In the genomic region with DNA sequence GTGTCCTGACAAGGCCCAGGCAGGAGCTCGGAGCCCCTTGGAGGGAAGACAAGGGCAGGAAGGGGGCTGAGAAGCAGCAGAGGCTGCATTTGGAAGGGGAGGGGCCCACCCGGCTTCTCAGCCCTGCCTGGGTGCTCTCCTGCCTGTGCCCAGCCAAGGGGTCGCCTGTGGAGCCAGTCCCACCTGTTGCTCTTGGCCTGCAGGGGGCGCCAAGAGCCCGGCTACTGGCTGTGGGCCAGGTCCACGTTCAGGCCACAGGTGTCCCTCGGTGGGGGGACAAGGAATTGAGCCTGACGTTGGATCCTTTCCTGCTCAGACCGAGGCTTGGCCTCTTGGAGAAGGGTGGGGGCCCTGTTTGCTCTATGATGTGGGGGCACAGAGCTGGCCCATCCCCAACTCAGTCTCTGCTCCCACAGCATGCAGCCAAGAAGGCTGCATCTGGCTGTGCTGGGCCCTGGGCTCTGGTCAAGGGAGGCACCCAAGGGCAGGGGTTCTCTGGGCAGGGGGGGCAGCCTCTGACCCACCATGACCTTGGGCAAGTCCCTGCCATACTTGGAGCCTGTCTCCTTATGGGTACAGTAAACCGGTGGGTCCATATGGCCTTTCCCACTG, we compare ENCODE assay signal across 8 cellular contexts. TPM values are rescaled to one million over a fixed set of nuclear protein-coding genes. Genes with fewer than 3 reads are reported as not detected.
DNase-seq lines count a peak whose midpoint lies in the region; ATAC-seq and TF ChIP-seq lines count a peak whose summit lies in the region.

No MANE protein-coding gene starts in this region.

- H3K23ac ChIP-seq in mesenchymal stem cell (ENCODE audit: low read length in 2 of 2), result no peak overlapping the region

- no peak overlapping the region for H2BK120ac ChIP-seq in mesenchymal stem cell (ENCODE audit: low read depth, low read length)

- H3K4me3 Mint-ChIP-seq in stimulated activated effector memory CD8-positive, alpha-beta T cell treated with anti-CD3 and anti-CD28 coated beads, Interleukin-12 subunit alpha, Interleukin-12 subunit beta, amount 100 ng/mL, for 72 hours, result no peak overlapping the region

- peaks cover 6% of the 10 kb centered on the region for H3K36me3 Mint-ChIP-seq in stimulated activated effector memory CD8-positive, alpha-beta T cell treated with anti-CD3 and anti-CD28 coated beads, Interleukin-12 subunit alpha, Interleukin-12 subunit beta, amount 100 ng/mL, for 72 hours

- no peak overlapping the region for H2BK5ac ChIP-seq in mesenchymal stem cell (ENCODE audit: low read depth, low read length, poor library complexity, severe bottlenecking)

- H2BK12ac ChIP-seq in mesenchymal stem cell (ENCODE audit: low read length in 2 of 2), result no peak overlapping the region

- H3K9me3 Mint-ChIP-seq in stimulated activated effector memory CD8-positive, alpha-beta T cell treated with anti-CD3 and anti-CD28 coated beads, Interleukin-12 subunit alpha, Interleukin-12 subunit beta, amount 100 ng/mL, for 72 hours, result no peaks in the 10 kb centered on the region

- H3K4me2 ChIP-seq in mesenchymal stem cell (ENCODE audit: low read length, poor library complexity, severe bottlenecking), result no peak overlapping the region

- no peak overlapping the region for H2AFZ ChIP-seq in mesenchymal stem cell (ENCODE audit: low read depth, low read length)

- H3K18ac ChIP-seq in mesenchymal stem cell (ENCODE audit: low read depth in 1 of 2, low read length in 2 of 2), result no peak overlapping the region

- WGBS in mesenchymal stem cell, result 24% methylated on average over 8 of the region's 10 CpGs

- H3K4me3 ChIP-seq in LNCaP clone FGC (ENCODE audit: low read depth, low read length) (no peak overlapping the region), mesenchymal stem cell (ENCODE audit: insufficient read depth in 1 of 2, low read depth in 1 of 2, low read length in 2 of 2) (no peak overlapping the region)

- no peak overlapping the region for H4K91ac ChIP-seq in mesenchymal stem cell (ENCODE audit: low read length)

- H4K8ac ChIP-seq in mesenchymal stem cell (ENCODE audit: low read length), result no peak overlapping the region

- peaks cover 0 to 14% of the 10 kb centered on the region in 2 experiments for H3K36me3 ChIP-seq in mesenchymal stem cell (ENCODE audit: control insufficient read depth in 1 of 2, insufficient read depth in 2 of 2, low read depth in 1 of 2, low read length in 2 of 2)

- H3K27ac Mint-ChIP-seq in stimulated activated effector memory CD8-positive, alpha-beta T cell treated with anti-CD3 and anti-CD28 coated beads, Interleukin-12 subunit alpha, Interleukin-12 subunit beta, amount 100 ng/mL, for 72 hours, result no peak overlapping the region

- H2AK5ac ChIP-seq in mesenchymal stem cell (ENCODE audit: low read length, severe bottlenecking), result peak overlapping the region; percentile 27

- no peak overlapping the region for H3K14ac ChIP-seq in mesenchymal stem cell (ENCODE audit: low read length in 2 of 2)

- peak; percentile 60 for TF ChIP-seq CTCF in LNCaP clone FGC (IDR thresholded peaks at IDR 0.05; ENCODE audit: control insufficient read depth, extremely low read depth, insufficient read depth)

- H3K79me1 ChIP-seq in mesenchymal stem cell (replicated peaks; ENCODE audit: low read length, poor library complexity, severe bottlenecking), result peaks cover 2% of the 10 kb centered on the region

- peak; percentile 67 for ATAC-seq in stimulated activated effector memory CD8-positive, alpha-beta T cell treated with anti-CD3 and anti-CD28 coated beads, Interleukin-12 subunit alpha, Interleukin-12 subunit beta, amount 100 ng/mL, for 72 hours
- ATAC-seq in GM21576 (IDR thresholded peaks at IDR 0.05; ENCODE audit: unreplicated experiment), result no peak
- ATAC-seq in HG03442 (IDR thresholded peaks at IDR 0.05; ENCODE audit: unreplicated experiment), result no peak

- DNase-seq in D341Med (ENCODE audit: low spot score) (peak; percentile 88), LNCaP clone FGC (ENCODE audit: low read depth) (no peak), UCSD-AML1 (lab: John Stamatoyannopoulos, UW; ENCODE audit: unreplicated experiment) (peak; percentile 62), T47D (ENCODE audit: low read depth in 1 of 2, low spot score in 1 of 2) (peak; percentile 42 to 57), mesenchymal stem cell (peak; percentile 44)
- peak; percentile 60 to 81 for DNase-seq in stimulated activated effector memory CD8-positive, alpha-beta T cell treated with anti-CD3 and anti-CD28 coated beads, Interleukin-12 subunit alpha, Interleukin-12 subunit beta, amount 100 ng/mL, for 72 hours (ENCODE audit: low spot score in 2 of 2)

- peaks cover 23 to 24% of the 10 kb centered on the region in 2 experiments for H3K27me3 ChIP-seq in mesenchymal stem cell (ENCODE audit: control insufficient read depth in 1 of 2, insufficient read depth in 1 of 2, low read length in 2 of 2)

- in situ Hi-C loops in T47D (cut with HindIII; ENCODE audit: low pct_unique_long_range_greater_than_20kb, low sequenced_read_pairs), result no loop called here

- no peak overlapping the region for H3K4ac ChIP-seq in mesenchymal stem cell (ENCODE audit: low read depth in 1 of 2, low read length in 2 of 2)

- peaks cover 31% of the 10 kb centered on the region for H3K4me1 ChIP-seq in mesenchymal stem cell (ENCODE audit: control insufficient read depth, insufficient read depth, low read depth, low read length)

- no peak overlapping the region for H3K9ac ChIP-seq in mesenchymal stem cell (ENCODE audit: low read length)

- H3K9me3 ChIP-seq in mesenchymal stem cell (ENCODE audit: control insufficient read depth, low read length), result no peaks in the 10 kb centered on the region

- H3K27ac ChIP-seq in mesenchymal stem cell (ENCODE audit: low read length, poor library complexity, severe bottlenecking), result no peak overlapping the region

- no peak overlapping the region for H2BK15ac ChIP-seq in mesenchymal stem cell (ENCODE audit: low read depth, poor library complexity, severe bottlenecking)

- H3K4me1 Mint-ChIP-seq in stimulated activated effector memory CD8-positive, alpha-beta T cell treated with anti-CD3 and anti-CD28 coated beads, Interleukin-12 subunit alpha, Interleukin-12 subunit beta, amount 100 ng/mL, for 72 hours, result no peaks in the 10 kb centered on the region

RNA-seq across cellular contexts. Expression of a gene that starts 10.9 kb away (rescaled TPM):
- polyA plus RNA-seq in mesenchymal stem cell (2013, experiment 1 of 2), result 2.9 TPM
- 3.2 TPM for polyA plus RNA-seq in mesenchymal stem cell (2013, experiment 2 of 2)
